Comparison of ENCODE assay signal across 1 cellular context in genomic region chr3:148991219-148992026, GRCh38.
A peak's percentile ranks its signal among the peaks of the same experiment; 100 is the strongest.
TF ChIP-seq lines count a peak whose summit lies in the region.

Gene GYG1 (plus strand): TSS chr3:148991540. CDS start chr3:148991641, 101 bp downstream.

TF ChIP-seq in K562, 482 proteins besides CTCF, POLR2A, EP300 and RAD21 (continued from another document and continues in another):
- TF ChIP-seq PBX2 (CRISPR knock-in tag; IDR thresholded peaks at IDR 0.05; ENCODE audit: low read depth) (no peak), PBX2 (tag; conservative IDR thresholded peaks at IDR 0.05; ENCODE audit: low read depth) (no peak), OTX1 (CRISPR knock-in tag; IDR thresholded peaks at IDR 0.05) (no peak), HBP1 (CRISPR knock-in tag; IDR thresholded peaks at IDR 0.05) (no peak), STAT5B (CRISPR knock-in tag; IDR thresholded peaks at IDR 0.05) (no peak), EP400 (IDR thresholded peaks at IDR 0.05) (peak; percentile 31; the same call in 1 of the 2 replicates), DPF2 (IDR thresholded peaks at IDR 0.05) (no peak), BCLAF1 (IDR thresholded peaks at IDR 0.05; ENCODE audit: borderline replicate concordance in 1 of 2, control insufficient read depth in 1 of 2, low read depth in 2 of 2, low read length in 1 of 2) (no peak), MITF (IDR thresholded peaks at IDR 0.05) (0 out of 2 replicates have a peak, but pooled peaks have one; percentile 28), STAT6 (CRISPR knock-in tag; IDR thresholded peaks at IDR 0.05) (no peak), THRB (CRISPR knock-in tag; conservative IDR thresholded peaks at IDR 0.05) (no peak), ZBTB17 (CRISPR knock-in tag; IDR thresholded peaks at IDR 0.05) (no peak), NFIC (IDR thresholded peaks at IDR 0.05) (no peak), HMGXB4 (CRISPR knock-in tag; IDR thresholded peaks at IDR 0.05) (no peak), TRIM24 (IDR thresholded peaks at IDR 0.05) (no peak), E2F8 (IDR thresholded peaks at IDR 0.05; ENCODE audit: low read depth, partially characterized antibody) (no peak), CBFA2T3 (IDR thresholded peaks at IDR 0.05) (no peak), HNRNPUL1 (IDR thresholded peaks at IDR 0.05; ENCODE audit: low read length) (no peak), SMARCA5 (IDR thresholded peaks at IDR 0.05) (no peak), KAT2B (IDR thresholded peaks at IDR 0.05; ENCODE audit: low read depth, low read length) (no peak), ATF2 (CRISPR knock-in tag; IDR thresholded peaks at IDR 0.05) (no peak), FOXO4 (CRISPR knock-in tag; IDR thresholded peaks at IDR 0.05) (no peak), KDM5B (IDR thresholded peaks at IDR 0.05; ENCODE audit: insufficient replicate concordance, low read depth, low read length) (peak; percentile 23), BHLHE40 (IDR thresholded peaks at IDR 0.05; ENCODE audit: low read length) (peak; percentile 91), HDAC8 (tag; IDR thresholded peaks at IDR 0.05) (no peak), HLTF (IDR thresholded peaks at IDR 0.05) (no peak), SOX6 (IDR thresholded peaks at IDR 0.05) (peak; percentile 26; the same call in 1 of the 2 replicates), TEAD2 (tag; IDR thresholded peaks at IDR 0.05) (no peak), ZNF324 (CRISPR knock-in tag; IDR thresholded peaks at IDR 0.05) (no peak), NFE2 (IDR thresholded peaks at IDR 0.05; ENCODE audit: low read depth) (no peak), AFF1 (IDR thresholded peaks at IDR 0.05; ENCODE audit: low read depth in 1 of 2, partially characterized antibody in 2 of 2) (no peak), DNMT1 (IDR thresholded peaks at IDR 0.05) (no peak)
